ENCODE assay signal across 10 cellular contexts in the genomic region with DNA sequence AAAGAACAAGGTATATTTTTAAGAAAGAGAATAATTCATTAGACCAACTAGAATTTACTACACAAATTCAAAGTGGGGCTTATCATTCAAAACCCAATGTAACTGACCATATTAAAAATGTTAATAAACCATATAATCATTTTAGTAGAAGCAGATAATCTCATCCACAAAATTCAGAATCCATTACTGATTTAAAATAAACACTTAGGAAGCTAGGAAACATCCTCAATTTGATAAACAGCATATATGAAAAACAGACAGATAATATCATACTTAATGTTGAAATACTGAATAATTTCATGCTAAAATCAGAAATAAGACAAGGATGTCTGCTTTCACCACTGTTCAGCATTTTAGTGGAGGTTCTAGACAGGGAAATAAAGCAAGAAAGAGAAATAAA.
"Had no signal": no experiment of that assay in that cellular context is flagged by ENCODE, and none has a peak within 500 bp of the region (broad histone marks: within the 10 kb centered on the region; RNA-seq: fewer than 3 reads in every experiment).

No MANE protein-coding gene starts in this region.

- H3K36me3 ChIP-seq: HAP-1 had no signal

- H3K4me2 ChIP-seq: GM23338 had no signal

- H3K4me3 ChIP-seq: GM23248, GM23338, HAP-1 had no signal

- H3K4me1 ChIP-seq: HAP-1 had no signal

- H3K9me3 ChIP-seq: HAP-1 had no signal

- H2AFZ ChIP-seq: GM23248, GM23338 had no signal

- ATAC-seq: GM23338, HCT116 had no signal

- FAIRE-seq: H1 had no signal

- H3K9ac ChIP-seq: GM23248 had no signal

- H3K27ac ChIP-seq: GM23248 had no signal

- DNase-seq: GM23248, GOT3, H7, H9, HCEC 1CT, HFFc6 had no signal
